ENCODE assay signal across 26 cellular contexts in genomic region chr14:81801921-81802320, GRCh38.
DNase-seq lines count a peak whose midpoint lies in the region; ATAC-seq and TF ChIP-seq lines count a peak whose summit lies in the region.
"Had no signal": no experiment of that assay in that cellular context is flagged by ENCODE, and none has a peak within 500 bp of the region (broad histone marks: within the 10 kb centered on the region; RNA-seq: fewer than 3 reads in every experiment).

No MANE protein-coding gene starts in this region.

- intact Hi-C loops in Right ventricle myocardium superior (cut with DNase I) = no loop called here
- intact Hi-C loops in cardiac septum (cut with DNase I) = no loop called here

- no peak overlapping the region for H3K27ac Mint-ChIP-seq in type B pancreatic cell
- H3K27ac Mint-ChIP-seq: activated B cell treated with CpG ODN at 0.5 μM for 24 hours; activated T-cell treated with anti-CD3 and anti-CD28 coated beads, Interleukin-2, amount 50 U/mL, for 72 hours; progenitor cell of endocrine pancreas; stimulated activated memory B cell treated with anti-CD40 and anti-IgM and Interleukin-4, amounts not matched to agents 10 μg/mL and 1 μg/mL and 100 μg/mL, for 72 hours had no signal

- peak; percentile 12 for ATAC-seq in Right ventricle myocardium superior (ENCODE audit: poor library complexity)
- peak; percentile 66 for ATAC-seq in gastroesophageal sphincter
- ATAC-seq: A549; activated T-cell treated with anti-CD3 and anti-CD28 coated beads, Interleukin-2, amount 50 U/mL, for 72 hours; Panc1; right lobe of liver; stimulated activated memory B cell treated with anti-CD40 and anti-IgM and Interleukin-4, amounts not matched to agents 10 μg/mL and 1 μg/mL and 100 μg/mL, for 72 hours had no signal

- H3K36me3 ChIP-seq in gastroesophageal sphincter = no peaks in the 10 kb centered on the region
- H3K36me3 ChIP-seq: adrenal gland, BE2C, left ventricle myocardium inferior, right lobe of liver, suprapubic skin, vagina had no signal

- no peak for TF ChIP-seq CTCF in gastroesophageal sphincter (IDR thresholded peaks at IDR 0.05)
- no peak for TF ChIP-seq CTCF in type B pancreatic cell (conservative IDR thresholded peaks at IDR 0.05)
- TF ChIP-seq CTCF in foreskin fibroblast (IDR thresholded peaks at IDR 0.05; ENCODE audit: low read depth, low read length) = no peak

- TF ChIP-seq EP300 in gastroesophageal sphincter (IDR thresholded peaks at IDR 0.05) = no peak

- peaks cover 12% of the 10 kb centered on the region for H3K4me1 Mint-ChIP-seq in type B pancreatic cell (ENCODE audit: unreplicated experiment)
- H3K4me1 Mint-ChIP-seq: activated B cell treated with CpG ODN at 0.5 μM for 24 hours; stimulated activated memory B cell treated with anti-CD40 and anti-IgM and Interleukin-4, amounts not matched to agents 10 μg/mL and 1 μg/mL and 100 μg/mL, for 72 hours had no signal

- H3K36me3 Mint-ChIP-seq in type B pancreatic cell = no peaks in the 10 kb centered on the region
- H3K36me3 Mint-ChIP-seq: stimulated activated memory B cell treated with anti-CD40 and anti-IgM and Interleukin-4, amounts not matched to agents 10 μg/mL and 1 μg/mL and 100 μg/mL, for 72 hours had no signal

- no peaks in the 10 kb centered on the region for H3K9me3 ChIP-seq in gastroesophageal sphincter
- H3K9me3 ChIP-seq: A549, adrenal gland, BE2C, left ventricle myocardium inferior, right lobe of liver, suprapubic skin, vagina had no signal

- no peak overlapping the region for H3K4me3 ChIP-seq in gastroesophageal sphincter
- no peak overlapping the region for H3K4me3 ChIP-seq in foreskin fibroblast (ENCODE audit: low read depth in 1 of 2, low read length in 2 of 2)
- H3K4me3 ChIP-seq: A549, adrenal gland, coronary artery, left ventricle myocardium inferior, right lobe of liver, suprapubic skin, vagina had no signal

- no peaks in the 10 kb centered on the region for H3K27me3 ChIP-seq in gastroesophageal sphincter
- H3K27me3 ChIP-seq: adrenal gland, BE2C, right lobe of liver, suprapubic skin, vagina had no signal

- DNase-seq in Right ventricle myocardium superior (peak; percentile 42), cardiac septum (ENCODE audit: low spot score) (no peak), occipital lobe (lab: John Stamatoyannopoulos, UW) (peak; percentile 52), type B pancreatic cell (ENCODE audit: extremely low spot score, unreplicated experiment) (no peak), foreskin fibroblast (no peak), NCI-H748 treated with DMSO at 0.1 percent for 48 hours (lab: John Stamatoyannopoulos, UW) (no peak), NCI-H128 (lab: John Stamatoyannopoulos, UW; ENCODE audit: unreplicated experiment) (no peak)
- DNase-seq: activated B cell treated with CpG ODN at 0.5 μM for 24 hours; activated naive CD4-positive, alpha-beta T cell; activated T-cell treated with anti-CD3 and anti-CD28 coated beads, Interleukin-2, amount 50 U/mL, for 72 hours; adrenal gland; BE2C; GOT3; left ventricle myocardium inferior; NCI-H146; NCI-H510A; right lobe of liver; stimulated activated CD4-positive, alpha-beta T cell treated with anti-CD3 and anti-CD28 coated beads, Interleukin-4, amount 100 ng/mL, for 4 hours had no signal

- WGBS in gastroesophageal sphincter (ENCODE audit: low coverage in 1 of 2), 2 donors = 23 to 27% methylated on average over 5 of the region's 5 CpGs

- no peaks in the 10 kb centered on the region for H3K27me3 Mint-ChIP-seq in type B pancreatic cell
- H3K27me3 Mint-ChIP-seq: activated B cell treated with CpG ODN at 0.5 μM for 24 hours; progenitor cell of endocrine pancreas; stimulated activated memory B cell treated with anti-CD40 and anti-IgM and Interleukin-4, amounts not matched to agents 10 μg/mL and 1 μg/mL and 100 μg/mL, for 72 hours had no signal

- peaks cover 0 to 10% (median 0%) of the 10 kb centered on the region in 3 donors for H3K4me1 ChIP-seq in gastroesophageal sphincter
- H3K4me1 ChIP-seq: A549, adrenal gland, BE2C, left ventricle myocardium inferior, right lobe of liver, suprapubic skin, vagina had no signal

- no peak overlapping the region for H3K4me3 Mint-ChIP-seq in type B pancreatic cell
- H3K4me3 Mint-ChIP-seq: activated B cell treated with CpG ODN at 0.5 μM for 24 hours; activated T-cell treated with anti-CD3 and anti-CD28 coated beads, Interleukin-2, amount 50 U/mL, for 72 hours; stimulated activated memory B cell treated with anti-CD40 and anti-IgM and Interleukin-4, amounts not matched to agents 10 μg/mL and 1 μg/mL and 100 μg/mL, for 72 hours had no signal

- H3K9me3 Mint-ChIP-seq in type B pancreatic cell = no peaks in the 10 kb centered on the region
- H3K9me3 Mint-ChIP-seq: activated B cell treated with CpG ODN at 0.5 μM for 24 hours had no signal

- H3K27ac ChIP-seq in gastroesophageal sphincter = peak overlapping the region in 3 of 4 donors; percentile 7 to 45 (median 39)
- H3K27ac ChIP-seq: A549, adrenal gland, coronary artery, left ventricle myocardium inferior, right lobe of liver, suprapubic skin, vagina had no signal

- no peak for TF ChIP-seq POLR2A in gastroesophageal sphincter (IDR thresholded peaks at IDR 0.05)

Comparison
In these comparisons a context has a peak if more than half of its experiments do, and no peak if none do; other contexts are left out.
1. DNase-seq: peak in Right ventricle myocardium superior (single experiment) and occipital lobe (single experiment); none in cardiac septum (single experiment), type B pancreatic cell (single experiment), foreskin fibroblast (0 of 2), NCI-H748 treated with DMSO at 0.1 percent for 48 hours (single experiment) and NCI-H128 (single experiment).